Comparison of ENCODE assay signal across 2 cellular contexts in genomic region chr9:976258-976804, GRCh38.
TF ChIP-seq lines count a peak whose summit lies in the region.

TSS of gene DMRT3 (plus strand) at chr9:976655. CDS start at chr9:977002, 347 bp downstream.

TF ChIP-seq in IMR-90, 13 proteins besides CTCF, POLR2A, EP300 and RAD21:
- TF ChIP-seq FOS (IDR thresholded peaks at IDR 0.05; ENCODE audit: low read depth, low read length): no peak
- no peak for TF ChIP-seq ELK1 (IDR thresholded peaks at IDR 0.05; ENCODE audit: borderline replicate concordance, low read depth, low read length)
- no peak for TF ChIP-seq RCOR1 (IDR thresholded peaks at IDR 0.05; ENCODE audit: insufficient replicate concordance, low read length)
- TF ChIP-seq SMC3 (IDR thresholded peaks at IDR 0.05; ENCODE audit: low read depth, low read length): no peak
- no peak for TF ChIP-seq CEBPB (IDR thresholded peaks at IDR 0.05; ENCODE audit: low read depth, low read length)
- no peak for TF ChIP-seq NFE2L2 (IDR thresholded peaks at IDR 0.05; ENCODE audit: low read depth, low read length)
- TF ChIP-seq MXI1 (IDR thresholded peaks at IDR 0.05; ENCODE audit: borderline replicate concordance, low read depth, low read length): no peak
- TF ChIP-seq BHLHE40 (IDR thresholded peaks at IDR 0.05; ENCODE audit: low read depth, low read length): no peak
- no peak for TF ChIP-seq MAFK (IDR thresholded peaks at IDR 0.05; ENCODE audit: low read depth, low read length)
- no peak for TF ChIP-seq RFX5 (IDR thresholded peaks at IDR 0.05; ENCODE audit: low read depth, low read length)
TF ChIP-seq in IMR-90: peak in this region for 0.

TF ChIP-seq in GM12878, 131 proteins besides CTCF, POLR2A, EP300 and RAD21:
- peak; percentile 76 for TF ChIP-seq SUZ12 (IDR thresholded peaks at IDR 0.05; ENCODE audit: unreplicated experiment)
- no peak for TF ChIP-seq PAX8 (IDR thresholded peaks at IDR 0.05)
